In genomic region chr10:101072923-101073322, GRCh38 we compare ENCODE assay signal across 22 cellular contexts. TPM values are rescaled to one million over a fixed set of nuclear protein-coding genes. Genes with fewer than 3 reads are reported as not detected.
"Had no signal": no experiment of that assay in that cellular context is flagged by ENCODE, and none has a peak within 500 bp of the region (broad histone marks: within the 10 kb centered on the region; RNA-seq: fewer than 3 reads in every experiment).

No MANE protein-coding gene starts in this region.

- H3K9me3 Mint-ChIP-seq: activated naive CD4-positive, alpha-beta T cell treated with anti-CD3 and anti-CD28 coated beads, Interleukin-2, amount 50 U/mL, for 24 hours; naive thymus-derived CD4-positive, alpha-beta T cell had no signal

- H3K4me1 ChIP-seq: adrenal gland had no signal

- H3K27ac Mint-ChIP-seq: activated naive CD4-positive, alpha-beta T cell treated with anti-CD3 and anti-CD28 coated beads, Interleukin-2, amount 50 U/mL, for 24 hours; naive thymus-derived CD4-positive, alpha-beta T cell; progenitor cell of endocrine pancreas had no signal

- H3K4me3 Mint-ChIP-seq: activated naive CD4-positive, alpha-beta T cell treated with anti-CD3 and anti-CD28 coated beads, Interleukin-2, amount 50 U/mL, for 24 hours; naive thymus-derived CD4-positive, alpha-beta T cell had no signal

- H3K4me3 ChIP-seq: adrenal gland, cardiac muscle cell, left lung, upper lobe of left lung had no signal

- H3K9me3 ChIP-seq: adrenal gland, left lung, upper lobe of left lung had no signal

- DNase-seq: activated CD4-positive, alpha-beta T cell treated with anti-CD3 and anti-CD28 coated beads, Interleukin-2, amount 50 U/mL, for 48 hours; activated effector memory CD4-positive, alpha-beta T cell treated with anti-CD3 and anti-CD28 coated beads, Interleukin-2, amount 50 U/mL, for 16 hours; activated T-cell treated with anti-CD3 and anti-CD28 coated beads, Interleukin-2, amount 50 U/mL, for 1 hour; adrenal gland; hippocampal formation; left lung; mammary epithelial cell; naive thymus-derived CD4-positive, alpha-beta T cell; right cardiac atrium; small intestine; stimulated activated CD4-positive, alpha-beta T cell treated with anti-CD3 and anti-CD28 coated beads, Interleukin-4, amount 100 ng/mL, for 4 hours; stimulated activated CD8-positive, alpha-beta memory T cell treated with anti-CD3 and anti-CD28 coated beads, Interleukin-4, amount 100 ng/mL, for 48 hours; stimulated activated naive CD8-positive, alpha-beta T cell treated with anti-CD3 and anti-CD28 coated beads, Interleukin-15, Interleukin-2, amounts not matched to agents 100 U/mL and 50 U/mL, for 24 hours; WERI-Rb-1 had no signal

- H3K36me3 ChIP-seq: adrenal gland, cardiac muscle cell, left lung, upper lobe of left lung, WERI-Rb-1 had no signal

- H3K4me1 Mint-ChIP-seq: activated naive CD4-positive, alpha-beta T cell treated with anti-CD3 and anti-CD28 coated beads, Interleukin-2, amount 50 U/mL, for 24 hours had no signal

- FAIRE-seq: keratinocyte, small intestine had no signal

- H3K36me3 Mint-ChIP-seq: activated naive CD4-positive, alpha-beta T cell treated with anti-CD3 and anti-CD28 coated beads, Interleukin-2, amount 50 U/mL, for 24 hours; naive thymus-derived CD4-positive, alpha-beta T cell had no signal

- ATAC-seq: left lung; naive thymus-derived CD4-positive, alpha-beta T cell; right cardiac atrium; stimulated activated naive CD8-positive, alpha-beta T cell treated with anti-CD3 and anti-CD28 coated beads, Interleukin-15, Interleukin-2, amounts not matched to agents 100 U/mL and 50 U/mL, for 24 hours had no signal

- H3K27ac ChIP-seq: adrenal gland, cardiac muscle cell, left lung, upper lobe of left lung, WERI-Rb-1 had no signal

RNA-seq across cellular contexts. Expression of gene KAZALD1, which starts 11.1 kb away (rescaled TPM):
- polyA plus RNA-seq: naive thymus-derived CD4-positive, alpha-beta T cell had no signal

RNA-seq across cellular contexts. Expression of gene TLX1, which starts 58.2 kb away (rescaled TPM):
- total RNA-seq: adrenal gland; left lung; mammary epithelial cell; mononuclear cell; naive thymus-derived CD4-positive, alpha-beta T cell; progenitor cell of endocrine pancreas; T-helper 1 cell treated with Interleukin-12 subunit alpha and Interleukin-12 subunit beta and Interleukin-4 antibody, amounts not matched to agents 30 ng/mL and 1 ng/mL, for 36 hours; upper lobe of left lung had no signal
- polyA plus RNA-seq: adrenal gland; esophagus; keratinocyte; mammary epithelial cell; naive thymus-derived CD4-positive, alpha-beta T cell had no signal
